ENCODE assay signal across 1 cellular context in the genomic region with DNA sequence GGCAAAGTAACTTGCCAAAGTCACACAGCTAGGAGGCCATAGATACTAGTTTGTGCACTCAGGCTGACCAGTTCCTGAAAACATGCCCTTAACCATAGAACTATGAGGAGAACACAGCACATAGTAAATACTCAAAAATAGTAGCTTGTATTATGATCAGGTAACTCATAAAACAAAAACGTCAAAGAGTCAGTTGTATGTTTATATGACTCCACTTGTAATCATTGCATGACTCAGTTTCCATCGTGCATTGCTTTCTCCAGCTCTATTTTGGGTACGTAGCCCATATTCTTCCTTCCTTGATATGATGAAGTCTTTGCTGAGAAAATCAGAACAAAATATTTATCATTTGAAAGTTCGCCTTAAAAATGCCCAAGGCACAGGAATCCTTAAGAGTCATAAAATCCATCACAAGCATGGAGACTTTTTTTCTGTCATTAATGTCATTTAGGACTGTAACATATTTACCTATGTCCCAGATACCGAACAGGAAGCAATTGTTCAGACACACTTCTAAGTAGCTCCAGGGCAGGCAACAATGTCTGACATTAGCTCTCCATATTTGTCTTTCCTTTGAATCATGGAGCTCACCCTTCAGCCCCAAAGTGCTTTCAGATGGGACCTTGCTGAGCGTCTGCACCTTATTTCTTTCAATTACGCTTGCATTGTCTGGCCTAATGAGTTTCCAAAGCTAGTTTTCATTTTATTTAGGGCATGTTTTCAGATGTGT.
TF ChIP-seq lines count a peak whose summit lies in the region.

No MANE protein-coding gene starts in this region.

TF ChIP-seq in HCT116, 20 proteins besides CTCF, POLR2A, EP300 and RAD21 (continued from another document):
- TF ChIP-seq, protein P1, sequence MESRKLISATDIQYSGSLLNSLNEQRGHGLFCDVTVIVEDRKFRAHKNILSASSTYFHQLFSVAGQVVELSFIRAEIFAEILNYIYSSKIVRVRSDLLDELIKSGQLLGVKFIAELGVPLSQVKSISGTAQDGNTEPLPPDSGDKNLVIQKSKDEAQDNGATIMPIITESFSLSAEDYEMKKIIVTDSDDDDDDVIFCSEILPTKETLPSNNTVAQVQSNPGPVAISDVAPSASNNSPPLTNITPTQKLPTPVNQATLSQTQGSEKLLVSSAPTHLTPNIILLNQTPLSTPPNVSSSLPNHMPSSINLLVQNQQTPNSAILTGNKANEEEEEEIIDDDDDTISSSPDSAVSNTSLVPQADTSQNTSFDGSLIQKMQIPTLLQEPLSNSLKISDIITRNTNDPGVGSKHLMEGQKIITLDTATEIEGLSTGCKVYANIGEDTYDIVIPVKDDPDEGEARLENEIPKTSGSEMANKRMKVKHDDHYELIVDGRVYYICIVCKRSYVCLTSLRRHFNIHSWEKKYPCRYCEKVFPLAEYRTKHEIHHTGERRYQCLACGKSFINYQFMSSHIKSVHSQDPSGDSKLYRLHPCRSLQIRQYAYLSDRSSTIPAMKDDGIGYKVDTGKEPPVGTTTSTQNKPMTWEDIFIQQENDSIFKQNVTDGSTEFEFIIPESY (IDR thresholded peaks at IDR 0.05; ENCODE audit: extremely low read depth, insufficient replicate concordance, low read length), result no peak
- TF ChIP-seq ZFX (IDR thresholded peaks at IDR 0.05) (no peak), JUND (IDR thresholded peaks at IDR 0.05) (no peak), EGR1 (IDR thresholded peaks at IDR 0.05; ENCODE audit: low read depth) (no peak), SRF (IDR thresholded peaks at IDR 0.05; ENCODE audit: low read depth) (no peak), CEBPB (IDR thresholded peaks at IDR 0.05; ENCODE audit: low read depth) (no peak), EZH2 (IDR thresholded peaks at IDR 0.05) (no peak)
